In genomic region chr1:168483531-168483930, GRCh38 we compare ENCODE assay signal across 11 cellular contexts.
DNase-seq lines count a peak whose midpoint lies in the region; ATAC-seq, FAIRE-seq and TF ChIP-seq lines count a peak whose summit lies in the region.
"Had no signal": no experiment of that assay in that cellular context is flagged by ENCODE, and none has a peak within 500 bp of the region (broad histone marks: within the 10 kb centered on the region; RNA-seq: fewer than 3 reads in every experiment).

No MANE protein-coding gene starts in this region.

- no peak overlapping the region for H3K4me2 ChIP-seq in keratinocyte (ENCODE audit: control insufficient read depth, extremely low read depth, insufficient read depth, low read depth, low read length)
- H3K4me2 ChIP-seq: BLaER1, neural progenitor cell had no signal

- TF ChIP-seq EP300 in transverse colon (IDR thresholded peaks at IDR 0.05; ENCODE audit: low read depth), result peak; percentile 20

- dilution Hi-C loops in keratinocyte (cut with MboI; ENCODE audit: extremely low pct_ligation_motif_present, low sequenced_read_pairs), result no loop called here

- no peak for TF ChIP-seq CTCF in cardiac muscle cell (IDR thresholded peaks at IDR 0.05; ENCODE audit: low read depth, low read length)
- TF ChIP-seq CTCF in heart right ventricle (IDR thresholded peaks at IDR 0.05), result no peak
- TF ChIP-seq CTCF in astrocyte of the cerebellum (IDR thresholded peaks at IDR 0.05; ENCODE audit: low read depth, low read length, missing control alignments), result no peak
- no peak for TF ChIP-seq CTCF in keratinocyte (optimal IDR thresholded peaks at IDR 0.05 in 1 of 3, IDR thresholded peaks at IDR 0.05 in 1 of 3, conservative IDR thresholded peaks at IDR 0.05 in 1 of 3; ENCODE audit: extremely low read depth in 1 of 3, insufficient read depth in 2 of 3, low read length in 3 of 3)
- TF ChIP-seq CTCF in transverse colon (IDR thresholded peaks at IDR 0.05), result no peak

- no peaks in the 10 kb centered on the region for H4K20me1 ChIP-seq in keratinocyte (ENCODE audit: control insufficient read depth, extremely low read depth, insufficient read depth, low read length)
- H4K20me1 ChIP-seq: BLaER1 had no signal

- H3K9me1 ChIP-seq in keratinocyte (ENCODE audit: control insufficient read depth, extremely low read depth, insufficient read depth, low read length), result no peaks in the 10 kb centered on the region

- in situ Hi-C loops in astrocyte of the cerebellum (cut with HindIII; ENCODE audit: low sequenced_read_pairs) (no loop called here), transverse colon (cut with MboI; ENCODE audit: low pct_ligation_motif_present in 1 of 4, low pct_unique_long_range_greater_than_20kb in 1 of 4, low sequenced_read_pairs in 3 of 4) (no loop called here)

- H3K27me3 ChIP-seq in cardiac muscle cell (no peaks in the 10 kb centered on the region), heart right ventricle (no peaks in the 10 kb centered on the region), keratinocyte (ENCODE audit: control insufficient read depth, extremely low read depth, insufficient read depth, low read length) (no peaks in the 10 kb centered on the region), transverse colon (no peaks in the 10 kb centered on the region)
- H3K27me3 ChIP-seq: BLaER1, neural progenitor cell had no signal

- 57 to 64% methylated on average over 1 of the region's 1 CpG for WGBS in heart right ventricle, 2 donors
- WGBS in transverse colon (ENCODE audit: low coverage in 1 of 2), 2 donors, result 0 to 57% methylated on average over 1 of the region's 1 CpG

- H3K36me3 ChIP-seq in cardiac muscle cell (no peaks in the 10 kb centered on the region), heart right ventricle (no peaks in the 10 kb centered on the region), keratinocyte (ENCODE audit: control insufficient read depth in 2 of 2, extremely low read depth in 1 of 2, insufficient read depth in 2 of 2, low read length in 2 of 2) (no peaks in the 10 kb centered on the region), transverse colon (no peaks in the 10 kb centered on the region)
- H3K36me3 ChIP-seq: BLaER1, neural progenitor cell had no signal

- no peak overlapping the region for H2AFZ ChIP-seq in keratinocyte (ENCODE audit: control insufficient read depth, low read length)
- H2AFZ ChIP-seq: neural progenitor cell had no signal

- FAIRE-seq in keratinocyte (lab: Jason Lieb, UNC), result peak; percentile 52

- ATAC-seq in heart right ventricle (no peak), HG03432 (IDR thresholded peaks at IDR 0.05; ENCODE audit: unreplicated experiment) (no peak), HG03025 (IDR thresholded peaks at IDR 0.05; ENCODE audit: low FRiP score, unreplicated experiment) (no peak)

- H3K4me3 ChIP-seq in cardiac muscle cell, result no peak overlapping the region
- H3K4me3 ChIP-seq in heart right ventricle, result no peak overlapping the region
- no peak overlapping the region for H3K4me3 ChIP-seq in astrocyte of the cerebellum (ENCODE audit: low read depth, low read length)
- H3K4me3 ChIP-seq in keratinocyte (ENCODE audit: control insufficient read depth in 2 of 3, extremely low read depth in 1 of 3, insufficient read depth in 2 of 3, low read depth in 1 of 3, low read length in 3 of 3), result no peak overlapping the region
- no peak overlapping the region for H3K4me3 ChIP-seq in transverse colon
- H3K4me3 ChIP-seq: BLaER1, neural progenitor cell had no signal

- H3K9ac ChIP-seq in keratinocyte (ENCODE audit: control insufficient read depth, extremely low read depth, insufficient read depth, low read length), result no peak overlapping the region
- H3K9ac ChIP-seq: BLaER1, neural progenitor cell had no signal

- no peaks in the 10 kb centered on the region for H3K79me2 ChIP-seq in keratinocyte (ENCODE audit: control insufficient read depth, insufficient read depth, low read length)

- H3K9me3 ChIP-seq in cardiac muscle cell (ENCODE audit: low read depth) (no peaks in the 10 kb centered on the region), heart right ventricle (peaks cover 0 to 10% (median 0%) of the 10 kb centered on the region in 11 donors), keratinocyte (ENCODE audit: control insufficient read depth, low read depth, low read length) (no peaks in the 10 kb centered on the region), transverse colon (no peaks in the 10 kb centered on the region)

- DNase-seq in cardiac muscle cell (ENCODE audit: low read depth in 1 of 2, low spot score in 1 of 2) (peak in 1 of 2 donors; percentile 94), heart right ventricle (no peak), astrocyte of the cerebellum (ENCODE audit: low read depth) (peak; percentile 86), keratinocyte (ENCODE audit: low read depth, low spot score) (no peak), transverse colon (no peak), DMS153 (lab: John Stamatoyannopoulos, UW) (no peak)
- DNase-seq: SHP77 treated with DMSO at 0.1 percent for 48 hours had no signal

- no peak for TF ChIP-seq POLR2A in transverse colon (IDR thresholded peaks at IDR 0.05)

- H3K4me1 ChIP-seq in cardiac muscle cell (ENCODE audit: low read depth), result peaks cover 35% of the 10 kb centered on the region
- peaks cover 0 to 40% (median 4%) of the 10 kb centered on the region in 9 donors for H3K4me1 ChIP-seq in heart right ventricle
- peaks cover 24% of the 10 kb centered on the region for H3K4me1 ChIP-seq in keratinocyte (ENCODE audit: control insufficient read depth, extremely low read depth, insufficient read depth, low read length)
- peaks cover 3 to 47% (median 25%) of the 10 kb centered on the region in 4 donors for H3K4me1 ChIP-seq in transverse colon

- H3K27ac ChIP-seq in cardiac muscle cell (peak overlapping the region; percentile 83), heart right ventricle (peak overlapping the region in 2 of 10 donors; percentile 17 to 22), keratinocyte (ENCODE audit: control insufficient read depth, insufficient read depth, low read length) (peak overlapping the region; percentile 30), transverse colon (peak overlapping the region; percentile 29 to 80 (median 64))
- H3K27ac ChIP-seq: BLaER1, neural progenitor cell had no signal

- intact Hi-C loops in heart right ventricle (cut with DNase I), result no loop called here
- intact Hi-C loops in transverse colon (cut with DNase I; ENCODE audit: low total_unique reads), result no loop called here
